21 cellular contexts compared by ENCODE assay signal in the genomic region with DNA sequence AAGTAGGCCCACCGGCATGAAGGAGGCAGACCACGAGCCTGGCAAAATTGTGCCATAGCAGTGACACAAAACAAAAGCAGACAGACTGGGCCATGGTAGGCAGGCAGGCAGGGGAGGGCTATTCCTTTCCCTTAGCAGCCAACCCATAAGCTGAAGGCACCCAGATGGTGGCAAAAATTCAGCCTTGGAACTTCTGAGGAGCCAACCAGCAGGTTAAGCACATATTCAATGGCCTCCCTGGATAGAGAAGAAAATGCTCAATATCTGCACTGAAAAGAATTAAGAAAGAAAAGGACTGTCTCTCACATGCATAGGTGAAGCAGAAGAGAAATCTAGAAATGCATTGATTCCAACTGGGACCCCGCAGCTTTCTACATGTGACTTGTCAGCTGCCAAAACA. TPM values are rescaled to one million over a fixed set of nuclear protein-coding genes. Genes with fewer than 3 reads are reported as not detected.
DNase-seq lines count a peak whose midpoint lies in the region; ATAC-seq and TF ChIP-seq lines count a peak whose summit lies in the region.
"Had no signal": no experiment of that assay in that cellular context is flagged by ENCODE, and none has a peak within 500 bp of the region (broad histone marks: within the 10 kb centered on the region; RNA-seq: fewer than 3 reads in every experiment).

No MANE protein-coding gene starts in this region.

- H3K27me3 Mint-ChIP-seq in MCF 10A (ENCODE audit: insufficient read depth, unreplicated experiment) (no peaks in the 10 kb centered on the region), neural crest cell (ENCODE audit: low read depth) (no peaks in the 10 kb centered on the region)
- peaks cover 3% of the 10 kb centered on the region for H3K27me3 Mint-ChIP-seq in T-helper 2 cell treated with Interferon-gamma antibody and Interleukin-4, amounts not matched to agents 5 μg/mL and 100 μg/mL, for 36 hours (ENCODE audit: low read depth)

- intact Hi-C loops in breast epithelium (cut with DNase I; ENCODE audit: low total_unique reads) = no loop called here
- intact Hi-C loops in MCF 10A (cut with micrococcal nuclease) = loop anchor here (10.0 kb wide), 1 partner anchor 262 kb away; no protein-coding TSS in a partner anchor
- intact Hi-C loops in vagina (cut with DNase I) = no loop called here

- peaks cover 17% of the 10 kb centered on the region for H3K4me1 Mint-ChIP-seq in MCF 10A (ENCODE audit: insufficient read depth, unreplicated experiment)
- peaks cover 87% of the 10 kb centered on the region for H3K4me1 Mint-ChIP-seq in neural crest cell
- H3K4me1 Mint-ChIP-seq in T-helper 2 cell treated with Interferon-gamma antibody and Interleukin-4, amounts not matched to agents 5 μg/mL and 100 μg/mL, for 36 hours (ENCODE audit: low read depth) = peaks cover 1% of the 10 kb centered on the region
- H3K4me1 Mint-ChIP-seq: activated naive CD8-positive, alpha-beta T cell treated with anti-CD3 and anti-CD28 coated beads, Interleukin-2, amount 50 U/mL, for 24 hours; activated T-helper 17 cell treated with anti-CD3 and anti-CD28 coated beads, Interleukin-2, amount 50 U/mL, for 72 hours had no signal

- CTCF ChIA-PET in MCF 10A (lab: Yijun Ruan, JAX) = interaction anchor here (0.6 kb wide), 1 partner anchor 34 kb away, joined by 4 read pairs; no protein-coding TSS in a partner anchor

- DNase-seq in breast epithelium (ENCODE audit: low spot score in 2 of 2) (no peak), MCF 10A (ENCODE audit: unreplicated experiment) (no peak), fibroblast of pulmonary artery (ENCODE audit: low read depth) (no peak), neural crest cell (ENCODE audit: low read depth, low spot score) (no peak), vagina (ENCODE audit: extremely low spot score in 2 of 2) (no peak)
- DNase-seq in activated CD4-positive, alpha-beta T cell treated with anti-CD3 and anti-CD28 coated beads for 1 hour = no peak
- no peak for DNase-seq in T-helper 2 cell treated with Interferon-gamma antibody and Interleukin-4, amounts not matched to agents 5 μg/mL and 100 μg/mL, for 36 hours (ENCODE audit: low spot score)
- DNase-seq: activated naive CD8-positive, alpha-beta T cell treated with anti-CD3 and anti-CD28 coated beads, Interleukin-2, amount 50 U/mL, for 24 hours; C1 segment of cervical spinal cord; DMS53; heart left ventricle; NCI-H1436; NCI-H2171 treated with DMSO at 0.1 percent for 48 hours; NCI-H774; Peyer's patch; stimulated activated CD4-positive, alpha-beta T cell treated with anti-CD3 and anti-CD28 coated beads, Interleukin-1b, Interleukin-23, amount 100 ng/mL, for 48 hours had no signal

- H3K36me3 ChIP-seq in breast epithelium = no peaks in the 10 kb centered on the region
- H3K36me3 ChIP-seq in vagina = no peaks in the 10 kb centered on the region
- H3K36me3 ChIP-seq: heart left ventricle, Peyer's patch had no signal

- H3K27me3 ChIP-seq in breast epithelium = no peaks in the 10 kb centered on the region
- H3K27me3 ChIP-seq in vagina = no peaks in the 10 kb centered on the region
- H3K27me3 ChIP-seq: heart left ventricle, Peyer's patch had no signal

- ATAC-seq in HG02981 (IDR thresholded peaks at IDR 0.05; ENCODE audit: unreplicated experiment) = no peak
- ATAC-seq: activated naive CD8-positive, alpha-beta T cell treated with anti-CD3 and anti-CD28 coated beads, Interleukin-2, amount 50 U/mL, for 24 hours; activated T-helper 17 cell treated with anti-CD3 and anti-CD28 coated beads, Interleukin-2, amount 50 U/mL, for 72 hours; esophagus mucosa; heart left ventricle; sciatic nerve had no signal

- no peak overlapping the region for H3K4me3 Mint-ChIP-seq in MCF 10A (ENCODE audit: unreplicated experiment)
- H3K4me3 Mint-ChIP-seq in neural crest cell = peak overlapping the region; percentile 21
- H3K4me3 Mint-ChIP-seq in T-helper 2 cell treated with Interferon-gamma antibody and Interleukin-4, amounts not matched to agents 5 μg/mL and 100 μg/mL, for 36 hours = no peak overlapping the region
- H3K4me3 Mint-ChIP-seq: activated naive CD8-positive, alpha-beta T cell treated with anti-CD3 and anti-CD28 coated beads, Interleukin-2, amount 50 U/mL, for 24 hours; activated T-helper 17 cell treated with anti-CD3 and anti-CD28 coated beads, Interleukin-2, amount 50 U/mL, for 72 hours had no signal

- no peak for TF ChIP-seq POLR2A in breast epithelium (IDR thresholded peaks at IDR 0.05)
- TF ChIP-seq POLR2A in vagina (IDR thresholded peaks at IDR 0.05) = no peak

- H3K9me3 Mint-ChIP-seq in MCF 10A (ENCODE audit: unreplicated experiment) (no peaks in the 10 kb centered on the region), neural crest cell (no peaks in the 10 kb centered on the region)
- no peaks in the 10 kb centered on the region for H3K9me3 Mint-ChIP-seq in T-helper 2 cell treated with Interferon-gamma antibody and Interleukin-4, amounts not matched to agents 5 μg/mL and 100 μg/mL, for 36 hours
- H3K9me3 Mint-ChIP-seq: activated naive CD8-positive, alpha-beta T cell treated with anti-CD3 and anti-CD28 coated beads, Interleukin-2, amount 50 U/mL, for 24 hours; activated T-helper 17 cell treated with anti-CD3 and anti-CD28 coated beads, Interleukin-2, amount 50 U/mL, for 72 hours had no signal

- BruUV-seq in MCF 10A (replicated peaks; lab: Mats Ljungman, UMichigan) = no TSS peak

- H3K27ac ChIP-seq in breast epithelium (peak overlapping the region; percentile 92 to 94), vagina (peak overlapping the region; percentile 47)
- H3K27ac ChIP-seq: SK-N-MC had no signal

- H3K27ac Mint-ChIP-seq in MCF 10A (ENCODE audit: low read depth, unreplicated experiment) (no peak overlapping the region), neural crest cell (ENCODE audit: unreplicated experiment) (peak overlapping the region; percentile 65)
- no peak overlapping the region for H3K27ac Mint-ChIP-seq in T-helper 2 cell treated with Interferon-gamma antibody and Interleukin-4, amounts not matched to agents 5 μg/mL and 100 μg/mL, for 36 hours
- H3K27ac Mint-ChIP-seq: activated naive CD8-positive, alpha-beta T cell treated with anti-CD3 and anti-CD28 coated beads, Interleukin-2, amount 50 U/mL, for 24 hours; activated T-helper 17 cell treated with anti-CD3 and anti-CD28 coated beads, Interleukin-2, amount 50 U/mL, for 72 hours had no signal

- H3K4me3 ChIP-seq in breast epithelium = peak overlapping the region in 1 of 3 donors; percentile 30
- peak overlapping the region; percentile 62 for H3K4me3 ChIP-seq in fibroblast of pulmonary artery (replicated peaks; ENCODE audit: low read depth, low read length)
- H3K4me3 ChIP-seq in vagina = peak overlapping the region in 1 of 2 donors; percentile 12
- H3K4me3 ChIP-seq: Peyer's patch, SK-N-MC had no signal

- H3K9me3 ChIP-seq in breast epithelium (no peaks in the 10 kb centered on the region), vagina (no peaks in the 10 kb centered on the region)
- H3K9me3 ChIP-seq: heart left ventricle, Peyer's patch had no signal

- POLR2A ChIA-PET in MCF 10A (lab: Yijun Ruan, JAX) = interaction anchor here (0.7 to 1.0 kb wide), 2 partner anchors 43 to 246 kb away, joined by 3 read pairs; no protein-coding TSS in a partner anchor

- TF ChIP-seq CTCF in breast epithelium (IDR thresholded peaks at IDR 0.05) (no peak), MCF 10A (IDR thresholded peaks at IDR 0.05; ENCODE audit: unreplicated experiment) (no peak), fibroblast of pulmonary artery (IDR thresholded peaks at IDR 0.05; ENCODE audit: low read length, missing control alignments) (no peak), neural crest cell (conservative IDR thresholded peaks at IDR 0.05) (no peak), vagina (IDR thresholded peaks at IDR 0.05) (no peak)

- H3K36me3 Mint-ChIP-seq in MCF 10A (ENCODE audit: insufficient read depth, unreplicated experiment) (no peaks in the 10 kb centered on the region), neural crest cell (ENCODE audit: low read depth) (no peaks in the 10 kb centered on the region)
- no peaks in the 10 kb centered on the region for H3K36me3 Mint-ChIP-seq in T-helper 2 cell treated with Interferon-gamma antibody and Interleukin-4, amounts not matched to agents 5 μg/mL and 100 μg/mL, for 36 hours (ENCODE audit: low read depth)

- H3K4me1 ChIP-seq in breast epithelium (peaks cover 7 to 18% of the 10 kb centered on the region in 2 donors), vagina (peaks cover 94% of the 10 kb centered on the region)

RNA-seq across cellular contexts. Expression of a gene that starts 2.8 kb away (rescaled TPM):
- total RNA-seq in breast epithelium = 10 to 100 TPM; 35.1 to 72.5 (median 44.5) TPM
- 9.6 and 11.4 TPM in 2 replicates for total RNA-seq in MCF 10A (2022)
- total RNA-seq in neural crest cell = 11.8 and 12.9 TPM in 2 replicates
- 39.3 TPM for total RNA-seq in vagina
- total RNA-seq: activated T-helper 17 cell treated with anti-CD3 and anti-CD28 coated beads, Interleukin-2, amount 50 U/mL, for 72 hours had no signal
